ENCODE assay signal across 1 cellular context in genomic region chr17:3748576-3748975, GRCh38.
TF ChIP-seq lines count a peak whose summit lies in the region.

No MANE protein-coding gene starts in this region.

TF ChIP-seq in HepG2, 621 proteins besides CTCF, POLR2A, EP300 and RAD21:
- TF ChIP-seq SALL2 (CRISPR knock-in tag; IDR thresholded peaks at IDR 0.05), result no peak
- TF ChIP-seq ZMYM3 (CRISPR knock-in tag; IDR thresholded peaks at IDR 0.05), result peak; percentile 93
- TF ChIP-seq CBFB (CRISPR knock-in tag; IDR thresholded peaks at IDR 0.05), result no peak
- TF ChIP-seq FOXP1 (IDR thresholded peaks at IDR 0.05), result no peak
- TF ChIP-seq FOXP1 (CRISPR knock-in tag; IDR thresholded peaks at IDR 0.05), result no peak
- TF ChIP-seq, protein P1, sequence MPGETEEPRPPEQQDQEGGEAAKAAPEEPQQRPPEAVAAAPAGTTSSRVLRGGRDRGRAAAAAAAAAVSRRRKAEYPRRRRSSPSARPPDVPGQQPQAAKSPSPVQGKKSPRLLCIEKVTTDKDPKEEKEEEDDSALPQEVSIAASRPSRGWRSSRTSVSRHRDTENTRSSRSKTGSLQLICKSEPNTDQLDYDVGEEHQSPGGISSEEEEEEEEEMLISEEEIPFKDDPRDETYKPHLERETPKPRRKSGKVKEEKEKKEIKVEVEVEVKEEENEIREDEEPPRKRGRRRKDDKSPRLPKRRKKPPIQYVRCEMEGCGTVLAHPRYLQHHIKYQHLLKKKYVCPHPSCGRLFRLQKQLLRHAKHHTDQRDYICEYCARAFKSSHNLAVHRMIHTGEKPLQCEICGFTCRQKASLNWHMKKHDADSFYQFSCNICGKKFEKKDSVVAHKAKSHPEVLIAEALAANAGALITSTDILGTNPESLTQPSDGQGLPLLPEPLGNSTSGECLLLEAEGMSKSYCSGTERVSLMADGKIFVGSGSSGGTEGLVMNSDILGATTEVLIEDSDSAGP (CRISPR knock-in tag; IDR thresholded peaks at IDR 0.05; ENCODE audit: borderline replicate concordance), result no peak
- 0 out of 2 replicates have a peak, but pooled peaks have one; percentile 13 for TF ChIP-seq HNF4G (IDR thresholded peaks at IDR 0.05; ENCODE audit: borderline replicate concordance, low read depth, low read length)
- TF ChIP-seq HNF4G (CRISPR knock-in tag; IDR thresholded peaks at IDR 0.05; ENCODE audit: borderline replicate concordance, low read depth), result no peak
- TF ChIP-seq HNF4A (CRISPR knock-in tag; IDR thresholded peaks at IDR 0.05), result peak; percentile 56; the same call in 1 of the 2 replicates
- no peak for TF ChIP-seq PHF21A (CRISPR knock-in tag; IDR thresholded peaks at IDR 0.05)
- TF ChIP-seq MAFG (CRISPR knock-in tag; IDR thresholded peaks at IDR 0.05), result no peak
- no peak for TF ChIP-seq SNAPC2 (CRISPR knock-in tag; IDR thresholded peaks at IDR 0.05)
- TF ChIP-seq TEAD3 (CRISPR knock-in tag; optimal IDR thresholded peaks at IDR 0.05; ENCODE audit: borderline replicate concordance), result peak; percentile 55
- TF ChIP-seq KDM1A (CRISPR knock-in tag; IDR thresholded peaks at IDR 0.05), result peak; percentile 82
- 0 out of 2 replicates have a peak, but pooled peaks have one; percentile 46 for TF ChIP-seq RCOR2 (CRISPR knock-in tag; IDR thresholded peaks at IDR 0.05)
- TF ChIP-seq TBL1XR1 (IDR thresholded peaks at IDR 0.05; ENCODE audit: borderline replicate concordance, low read length, partially characterized antibody), result no peak
- TF ChIP-seq, protein P2, sequence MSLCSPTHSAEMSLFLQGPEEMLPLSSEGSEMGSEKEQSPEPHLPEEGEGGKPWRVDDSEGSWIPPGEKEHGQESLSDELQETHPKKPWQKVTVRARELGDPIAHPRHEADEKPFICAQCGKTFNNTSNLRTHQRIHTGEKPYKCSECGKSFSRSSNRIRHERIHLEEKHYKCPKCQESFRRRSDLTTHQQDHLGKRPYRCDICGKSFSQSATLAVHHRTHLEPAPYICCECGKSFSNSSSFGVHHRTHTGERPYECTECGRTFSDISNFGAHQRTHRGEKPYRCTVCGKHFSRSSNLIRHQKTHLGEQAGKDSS (CRISPR knock-in tag; IDR thresholded peaks at IDR 0.05; ENCODE audit: borderline replicate concordance, low read depth), result peak; percentile 91
- TF ChIP-seq ZNF138 (CRISPR knock-in tag; IDR thresholded peaks at IDR 0.05; ENCODE audit: low read depth), result peak; percentile 37; the same call in 1 of the 2 replicates
- no peak for TF ChIP-seq IRX3 (CRISPR knock-in tag; IDR thresholded peaks at IDR 0.05; ENCODE audit: borderline replicate concordance, low read depth)
